ENCODE assay signal across 8 cellular contexts in genomic region chr13:19818223-19818842, GRCh38. TPM values are rescaled to one million over a fixed set of nuclear protein-coding genes. Genes with fewer than 3 reads are reported as not detected.
DNase-seq lines count a peak whose midpoint lies in the region; TF ChIP-seq lines count a peak whose summit lies in the region.

No MANE protein-coding gene starts in this region.

- peak in 1 of 2 donors; percentile 54 for TF ChIP-seq RAD21 in liver (IDR thresholded peaks at IDR 0.05)

- in situ Hi-C loops in T47D (cut with HindIII; ENCODE audit: low pct_unique_long_range_greater_than_20kb, low sequenced_read_pairs), result no loop called here

- WGBS in liver, result 81% methylated on average over 27 of the region's 27 CpGs
- 77 to 79% methylated on average over 8 to 27 of the region's 27 CpGs for WGBS in testis, 2 donors

- no peaks in the 10 kb centered on the region for H3K27me3 ChIP-seq in liver (ENCODE audit: control insufficient read depth in 4 of 4, insufficient read depth in 4 of 4, low read length in 3 of 4)
- H3K27me3 ChIP-seq in testis, result no peaks in the 10 kb centered on the region

- H3K4me3 ChIP-seq in liver (ENCODE audit: low read depth in 1 of 3, low read length in 3 of 3) (no peak overlapping the region), testis (no peak overlapping the region)

- H3K36me3 ChIP-seq in liver (ENCODE audit: control insufficient read depth in 4 of 4, insufficient read depth in 3 of 4, low read depth in 1 of 4, low read length in 3 of 4), result peaks cover 0 to 15% (median 3%) of the 10 kb centered on the region in 4 donors
- no peaks in the 10 kb centered on the region for H3K36me3 ChIP-seq in testis (ENCODE audit: low read depth, missing control alignments)

- H3K9me3 ChIP-seq in liver (ENCODE audit: control insufficient read depth in 4 of 4, low read length in 3 of 4) (no peaks in the 10 kb centered on the region), testis (no peaks in the 10 kb centered on the region)

- DNase-seq in Daoy (ENCODE audit: low read depth) (peak; percentile 15), T-helper 1 cell (peak; percentile 3 to 23 (median 7)), T47D (ENCODE audit: low read depth in 1 of 2, low spot score in 1 of 2) (peak; percentile 48 to 83), testis (peak; percentile 66), NCI-H2171 treated with DMSO at 0.1 percent for 48 hours (lab: John Stamatoyannopoulos, UW) (no peak), GOT3 (lab: John Stamatoyannopoulos, UW) (no peak), foreskin melanocyte (no peak)

- TF ChIP-seq CTCF in liver (IDR thresholded peaks at IDR 0.05; ENCODE audit: low read depth, low read length, missing input control) (peak; percentile 13), testis (IDR thresholded peaks at IDR 0.05) (peak in 2 of 3 experiments; percentile 40 to 52)

- no peak overlapping the region for H3K27ac ChIP-seq in liver (ENCODE audit: low read depth in 1 of 2, low read length in 2 of 2)
- H3K27ac ChIP-seq in testis, result no peak overlapping the region

- H3K9ac ChIP-seq in liver (ENCODE audit: low read depth in 1 of 2, low read length in 2 of 2), result no peak overlapping the region

- intact Hi-C loops in testis (cut with DNase I; ENCODE audit: low total_unique reads), result no loop called here

- H3K4me1 ChIP-seq in liver (ENCODE audit: control insufficient read depth in 4 of 4, insufficient read depth in 4 of 4, low read length in 3 of 4), result no peaks in the 10 kb centered on the region
- no peaks in the 10 kb centered on the region for H3K4me1 ChIP-seq in testis

- no peak for TF ChIP-seq POLR2A in testis (IDR thresholded peaks at IDR 0.05)

TF ChIP-seq in liver, 16 proteins besides CTCF, POLR2A, EP300 and RAD21:
- TF ChIP-seq NR2F2 (IDR thresholded peaks at IDR 0.05) (no peak), ATF3 (IDR thresholded peaks at IDR 0.05) (no peak), RXRA (IDR thresholded peaks at IDR 0.05) (no peak), FOXA1 (IDR thresholded peaks at IDR 0.05) (no peak), MAX (IDR thresholded peaks at IDR 0.05) (no peak), HNF4G (IDR thresholded peaks at IDR 0.05) (no peak), HNF4A (conservative IDR thresholded peaks at IDR 0.05) (no peak), JUND (IDR thresholded peaks at IDR 0.05) (no peak), GABPA (IDR thresholded peaks at IDR 0.05 in 1 of 2, conservative IDR thresholded peaks at IDR 0.05 in 1 of 2) (no peak), YY1 (IDR thresholded peaks at IDR 0.05) (no peak)

RNA-seq across cellular contexts. Expression of gene PSPC1, which starts 35.6 kb away (rescaled TPM):
- total RNA-seq in Daoy (2014; rRNA removed; shearing (Covaris generic)), result 83.7 and 87.7 TPM in 2 replicates
- total RNA-seq in liver (10 to 100 TPM; 31.7 to 38.2 TPM), testis (100 to 1,000 TPM; 129 to 145 TPM)
- polyA plus RNA-seq in liver (1 to 10 TPM; 7.8 to 8.5 TPM), testis (ENCODE audit: insufficient read depth, low read depth, low replicate concordance) (92.0 TPM)

RNA-seq across cellular contexts. Expression of gene ZMYM5, which starts 45.1 kb away (rescaled TPM):
- 4.4 and 9.4 TPM in 2 replicates for total RNA-seq in Daoy (2014; rRNA removed; shearing (Covaris generic))
- 1 to 10 TPM; 6.9 to 8.1 TPM for total RNA-seq in liver
- 1 to 10 TPM; 2.6 to 4.9 TPM for polyA plus RNA-seq in liver
- total RNA-seq in testis, result 10 to 100 TPM; 29.5 to 37.1 TPM
- 29.4 TPM for polyA plus RNA-seq in testis (ENCODE audit: insufficient read depth, low read depth, low replicate concordance)

Comparison
In these comparisons a context has a peak if more than half of its experiments do, and no peak if none do; other contexts are left out.
1. DNase-seq: peak in Daoy (single experiment), T-helper 1 cell (5 of 5), T47D (2 of 2) and testis (single experiment); none in NCI-H2171 treated with DMSO at 0.1 percent for 48 hours (single experiment), GOT3 (single experiment) and foreskin melanocyte (single experiment).